In genomic region chr16:83692224-83692623, GRCh38 we compare ENCODE assay signal across 15 cellular contexts.
DNase-seq lines count a peak whose midpoint lies in the region; ATAC-seq and TF ChIP-seq lines count a peak whose summit lies in the region.
"Had no signal": no experiment of that assay in that cellular context is flagged by ENCODE, and none has a peak within 500 bp of the region (broad histone marks: within the 10 kb centered on the region; RNA-seq: fewer than 3 reads in every experiment).

No MANE protein-coding gene starts in this region.

- H3K27me3 Mint-ChIP-seq in activated CD4-positive, alpha-beta T cell treated with anti-CD3 and anti-CD28 coated beads for 36 hours: peaks cover 12% of the 10 kb centered on the region

- no peak overlapping the region for H3K4me3 Mint-ChIP-seq in activated CD4-positive, alpha-beta T cell treated with anti-CD3 and anti-CD28 coated beads for 36 hours
- H3K4me3 Mint-ChIP-seq: B cell; CD4-positive, alpha-beta memory T cell; H9 had no signal

- H3K9me3 Mint-ChIP-seq in activated CD4-positive, alpha-beta T cell treated with anti-CD3 and anti-CD28 coated beads for 36 hours (ENCODE audit: low read depth): no peaks in the 10 kb centered on the region
- H3K9me3 Mint-ChIP-seq: H9 had no signal

- H3K36me3 Mint-ChIP-seq in activated CD4-positive, alpha-beta T cell treated with anti-CD3 and anti-CD28 coated beads for 36 hours (ENCODE audit: low read depth): no peaks in the 10 kb centered on the region
- H3K36me3 Mint-ChIP-seq: CD4-positive, alpha-beta memory T cell had no signal

- H3K9me3 ChIP-seq in HEK293 (ENCODE audit: control insufficient read depth, insufficient read depth, low read depth, low read length): no peaks in the 10 kb centered on the region

- CTCF ChIA-PET in HEK293 (lab: Yijun Ruan, JAX): no interaction called here
- CTCF ChIA-PET in activated CD4-positive, alpha-beta T cell treated with anti-CD3 and anti-CD28 coated beads for 36 hours (lab: Charles Lee): no interaction called here

- no peak overlapping the region for H3K4me3 ChIP-seq in HEK293 (ENCODE audit: low read depth, low read length)
- H3K4me3 ChIP-seq in fibroblast of the aortic adventitia (ENCODE audit: low read depth, low read length): no peak overlapping the region
- H3K4me3 ChIP-seq in dorsolateral prefrontal cortex: no peak overlapping the region

- H3K36me3 ChIP-seq in HEK293 (ENCODE audit: control insufficient read depth in 2 of 2, insufficient read depth in 1 of 2, low read length in 2 of 2): no peaks in the 10 kb centered on the region

- H3K4me1 ChIP-seq in HEK293 (ENCODE audit: control insufficient read depth, insufficient read depth, low read length): peaks cover 3% of the 10 kb centered on the region; the same call in 1 of the 2 replicates

- no peak for ATAC-seq in activated CD4-positive, alpha-beta T cell treated with anti-CD3 and anti-CD28 coated beads for 36 hours

- H3K27ac Mint-ChIP-seq in activated CD4-positive, alpha-beta T cell treated with anti-CD3 and anti-CD28 coated beads for 36 hours: no peak overlapping the region
- H3K27ac Mint-ChIP-seq: B cell; CD4-positive, alpha-beta memory T cell; H9 had no signal

- H3K27ac ChIP-seq in HEK293 (ENCODE audit: extremely low read depth, low read depth, low read length) (no peak overlapping the region), dorsolateral prefrontal cortex (no peak overlapping the region)
- H3K27ac ChIP-seq: 22Rv1, C4-2B had no signal

- no peak for TF ChIP-seq CTCF in HEK293 (tag by site-specific recombination; IDR thresholded peaks at IDR 0.05)
- no peak for TF ChIP-seq CTCF in fibroblast of the aortic adventitia (IDR thresholded peaks at IDR 0.05; ENCODE audit: insufficient read depth, low read length)
- no peak for TF ChIP-seq CTCF in dorsolateral prefrontal cortex (IDR thresholded peaks at IDR 0.05 in 54 of 56, conservative IDR thresholded peaks at IDR 0.05 in 2 of 56; ENCODE audit: low read depth in 1 of 56, partially characterized antibody in 56 of 56)

- H3K27me3 ChIP-seq in dorsolateral prefrontal cortex: no peaks in the 10 kb centered on the region

- POLR2A ChIA-PET in HEK293 (lab: Yijun Ruan, JAX): no interaction called here
- POLR2A ChIA-PET in activated CD4-positive, alpha-beta T cell treated with anti-CD3 and anti-CD28 coated beads for 36 hours (lab: Charles Lee): no interaction called here

- H3K4me1 Mint-ChIP-seq in activated CD4-positive, alpha-beta T cell treated with anti-CD3 and anti-CD28 coated beads for 36 hours: peaks cover 6% of the 10 kb centered on the region
- H3K4me1 Mint-ChIP-seq: CD4-positive, alpha-beta memory T cell had no signal

- DNase-seq in NCI-H82 (lab: John Stamatoyannopoulos, UW) (peak; percentile 35), NCI-H82 treated with DMSO at 0.1 percent for 48 hours (lab: John Stamatoyannopoulos, UW; ENCODE audit: unreplicated experiment) (no peak), fibroblast of the aortic adventitia (ENCODE audit: low read depth) (peak; percentile 13), dorsolateral prefrontal cortex (no peak), medulla oblongata (ENCODE audit: extremely low spot score) (no peak)
- no peak for DNase-seq in activated CD4-positive, alpha-beta T cell treated with anti-CD3 and anti-CD28 coated beads for 36 hours
- DNase-seq: ACHN; CD4-positive, alpha-beta memory T cell; DMS79; GOT3; H9 had no signal

- intact Hi-C loops in dorsolateral prefrontal cortex (cut with DNase I): no loop called here
- intact Hi-C loops in activated CD4-positive, alpha-beta T cell treated with anti-CD3 and anti-CD28 coated beads for 36 hours (cut with DNase I, micrococcal nuclease): no loop called here

TF ChIP-seq in HEK293, 187 proteins besides CTCF, POLR2A, EP300 and RAD21:
- TF ChIP-seq SCRT2 (tag by site-specific recombination; IDR thresholded peaks at IDR 0.05) (peak; percentile 77), ATF2 (tag by site-specific recombination; IDR thresholded peaks at IDR 0.05; ENCODE audit: low read depth) (no peak)
TF ChIP-seq in HEK293: peak in this region for 1.

Comparison
In these comparisons a context has a peak if more than half of its experiments do, and no peak if none do; other contexts are left out.
1. DNase-seq: peak in NCI-H82 (single experiment) and fibroblast of the aortic adventitia (single experiment); none in NCI-H82 treated with DMSO at 0.1 percent for 48 hours (single experiment), dorsolateral prefrontal cortex (0 of 10), medulla oblongata (single experiment) and activated CD4-positive, alpha-beta T cell treated with anti-CD3 and anti-CD28 coated beads for 36 hours (single experiment).